ENCODE assay signal across 13 cellular contexts in genomic region chr12:112855375-112855774, GRCh38. TPM values are rescaled to one million over a fixed set of nuclear protein-coding genes. Genes with fewer than 3 reads are reported as not detected.
A peak's percentile ranks its signal among the peaks of the same experiment; 100 is the strongest.
DNase-seq lines count a peak whose midpoint lies in the region; ATAC-seq and TF ChIP-seq lines count a peak whose summit lies in the region.
"Had no signal": no experiment of that assay in that cellular context is flagged by ENCODE, and none has a peak within 500 bp of the region (broad histone marks: within the 10 kb centered on the region; RNA-seq: fewer than 3 reads in every experiment).

No MANE protein-coding gene starts in this region.

- H3K27me3 ChIP-seq in esophagus muscularis mucosa, result peaks cover 0 to 39% (median 0%) of the 10 kb centered on the region in 4 donors

- H3K4me3 ChIP-seq in GM12865 (ENCODE audit: low read depth, low read length) (no peak overlapping the region), choroid plexus epithelial cell (ENCODE audit: low read depth, low read length) (no peak overlapping the region), esophagus muscularis mucosa (no peak overlapping the region)
- H3K4me3 ChIP-seq: smooth muscle cell had no signal

- no peaks in the 10 kb centered on the region for H3K9me3 ChIP-seq in esophagus muscularis mucosa

- no peaks in the 10 kb centered on the region for H3K36me3 Mint-ChIP-seq in activated CD4-positive, alpha-beta T cell treated with anti-CD3 and anti-CD28 coated beads, Interleukin-2, amount 10 ng/mL, durations not matched to agents 7 days and 5 days (ENCODE audit: low read depth)
- H3K36me3 Mint-ChIP-seq: activated naive CD8-positive, alpha-beta T cell; CD4-positive, alpha-beta memory T cell had no signal

- CTCF ChIA-PET in activated CD4-positive, alpha-beta T cell treated with anti-CD3 and anti-CD28 coated beads, Interleukin-2, amount 10 ng/mL, durations not matched to agents 7 days and 5 days (lab: Charles Lee), result no interaction called here

- H3K4me3 Mint-ChIP-seq in activated CD4-positive, alpha-beta T cell treated with anti-CD3 and anti-CD28 coated beads, Interleukin-2, amount 10 ng/mL, durations not matched to agents 7 days and 5 days, result no peak overlapping the region
- H3K4me3 Mint-ChIP-seq: activated naive CD8-positive, alpha-beta T cell; CD4-positive, alpha-beta memory T cell had no signal

- no peaks in the 10 kb centered on the region for H3K9me3 Mint-ChIP-seq in activated CD4-positive, alpha-beta T cell treated with anti-CD3 and anti-CD28 coated beads, Interleukin-2, amount 10 ng/mL, durations not matched to agents 7 days and 5 days

- TF ChIP-seq POLR2A in esophagus muscularis mucosa (IDR thresholded peaks at IDR 0.05; ENCODE audit: low read depth), result no peak

- no peak overlapping the region for H3K27ac Mint-ChIP-seq in activated CD4-positive, alpha-beta T cell treated with anti-CD3 and anti-CD28 coated beads, Interleukin-2, amount 10 ng/mL, durations not matched to agents 7 days and 5 days
- H3K27ac Mint-ChIP-seq: activated naive CD8-positive, alpha-beta T cell; CD4-positive, alpha-beta memory T cell had no signal

- peaks cover 15% of the 10 kb centered on the region for H3K27me3 Mint-ChIP-seq in activated CD4-positive, alpha-beta T cell treated with anti-CD3 and anti-CD28 coated beads, Interleukin-2, amount 10 ng/mL, durations not matched to agents 7 days and 5 days

- POLR2A ChIA-PET in activated CD4-positive, alpha-beta T cell treated with anti-CD3 and anti-CD28 coated beads, Interleukin-2, amount 10 ng/mL, durations not matched to agents 7 days and 5 days (lab: Charles Lee), result no interaction called here

- H3K4me1 Mint-ChIP-seq in activated CD4-positive, alpha-beta T cell treated with anti-CD3 and anti-CD28 coated beads, Interleukin-2, amount 10 ng/mL, durations not matched to agents 7 days and 5 days, result no peaks in the 10 kb centered on the region

- no peaks in the 10 kb centered on the region for H3K36me3 ChIP-seq in esophagus muscularis mucosa

- TF ChIP-seq EP300 in esophagus muscularis mucosa (IDR thresholded peaks at IDR 0.05), result no peak

- TF ChIP-seq CTCF in GM12865 (IDR thresholded peaks at IDR 0.05; ENCODE audit: insufficient read depth, low read depth, low read length, missing control alignments) (peak; percentile 19), choroid plexus epithelial cell (conservative IDR thresholded peaks at IDR 0.05; ENCODE audit: low read depth, low read length) (peak; percentile 43), esophagus muscularis mucosa (IDR thresholded peaks at IDR 0.05) (no peak)

- DNase-seq in 8988T (peak; percentile 53), GM12865 (ENCODE audit: low read depth) (no peak), NCI-H460 (ENCODE audit: extremely low read depth, low read depth) (peak; percentile 56), choroid plexus epithelial cell (ENCODE audit: low read depth) (peak; percentile 23), esophagus muscularis mucosa (ENCODE audit: extremely low spot score) (no peak)
- DNase-seq in activated CD4-positive, alpha-beta T cell treated with anti-CD3 and anti-CD28 coated beads, Interleukin-2, amount 10 ng/mL, durations not matched to agents 7 days and 5 days, result no peak
- DNase-seq in activated effector memory CD4-positive, alpha-beta T cell treated with anti-CD3 and anti-CD28 coated beads, Interleukin-2, amount 50 U/mL, for 16 hours, result no peak
- DNase-seq: CD4-positive, alpha-beta memory T cell; NCI-H2081 treated with DMSO at 0.1 percent for 48 hours; stimulated activated naive CD8-positive, alpha-beta T cell treated with anti-CD3 and anti-CD28 coated beads, Interleukin-15, Interleukin-2, amounts not matched to agents 100 U/mL and 50 U/mL, for 24 hours had no signal

- no peaks in the 10 kb centered on the region for H3K4me1 ChIP-seq in esophagus muscularis mucosa

- ATAC-seq in GM19467 (IDR thresholded peaks at IDR 0.05; ENCODE audit: unreplicated experiment), result no peak
- ATAC-seq: stimulated activated naive CD8-positive, alpha-beta T cell treated with anti-CD3 and anti-CD28 coated beads, Interleukin-15, Interleukin-2, amounts not matched to agents 100 U/mL and 50 U/mL, for 24 hours had no signal

- 45% methylated on average over 1 of the region's 3 CpGs for WGBS in esophagus muscularis mucosa

- intact Hi-C loops in esophagus muscularis mucosa (cut with DNase I), result no loop called here

- no peak overlapping the region for H3K27ac ChIP-seq in esophagus muscularis mucosa (replicated peaks in 1 of 4)

RNA-seq across cellular contexts. Expression of gene OAS1, which starts 51.4 kb away (rescaled TPM):
- 133 and 137 TPM in 2 replicates for total RNA-seq in NCI-H460 (2014; rRNA removed; shearing (Covaris generic))
- 139 and 148 TPM in 2 replicates for polyA plus RNA-seq in NCI-H460 (2014; cell fraction: nucleus; rRNA removed)
- total RNA-seq in activated CD4-positive, alpha-beta T cell treated with anti-CD3 and anti-CD28 coated beads, Interleukin-2, amount 10 ng/mL, durations not matched to agents 7 days and 5 days, result 100 to 1,000 TPM; 194 to 197 TPM
- total RNA-seq in esophagus muscularis mucosa, result 10 to 100 TPM in 2 of 4 donors, 1 to 10 TPM in 2; 9.9 to 10.4 (median 10.0) TPM
- total RNA-seq: smooth muscle cell had no signal

Comparison
In these comparisons a context has a peak if more than half of its experiments do, and no peak if none do; other contexts are left out.
1. DNase-seq: peak in 8988T (single experiment), NCI-H460 (single experiment) and choroid plexus epithelial cell (single experiment); none in GM12865 (single experiment), activated CD4-positive, alpha-beta T cell treated with anti-CD3 and anti-CD28 coated beads, Interleukin-2, amount 10 ng/mL, durations not matched to agents 7 days and 5 days (single experiment), esophagus muscularis mucosa (single experiment) and activated effector memory CD4-positive, alpha-beta T cell treated with anti-CD3 and anti-CD28 coated beads, Interleukin-2, amount 50 U/mL, for 16 hours (single experiment).
2. CTCF ChIP-seq: peak in GM12865 (single experiment) and choroid plexus epithelial cell (single experiment); none in esophagus muscularis mucosa (0 of 3).
3. RNA of gene OAS1, which starts 51.4 kb away (total RNA-seq): 194 to 197 TPM in activated CD4-positive, alpha-beta T cell treated with anti-CD3 and anti-CD28 coated beads, Interleukin-2, amount 10 ng/mL, durations not matched to agents 7 days and 5 days and 133 to 137 TPM in NCI-H460; 9.9 to 10.4 TPM in esophagus muscularis mucosa; every median in the first group is over 10 times any median in the second.